In the genomic region with DNA sequence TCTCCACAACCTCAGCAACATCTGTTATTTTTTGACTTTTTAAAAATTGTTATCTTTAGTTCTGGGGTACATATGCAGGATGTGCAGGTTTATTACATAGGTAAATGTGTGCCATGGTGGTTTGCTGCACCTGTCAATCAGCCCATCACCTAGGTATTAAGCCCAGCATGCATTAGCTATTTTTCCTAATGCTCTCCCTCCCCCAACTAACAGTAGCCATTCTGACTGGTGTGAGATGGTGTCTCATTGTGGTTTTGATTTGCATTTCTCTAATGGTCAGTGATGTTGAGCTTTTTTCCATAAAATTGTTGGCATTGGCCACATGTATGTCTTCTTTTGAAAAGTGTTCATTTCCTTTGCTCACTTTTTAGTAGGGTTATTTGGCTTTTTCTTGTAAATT, we compare ENCODE assay signal across 2 cellular contexts. TPM values are rescaled to one million over a fixed set of nuclear protein-coding genes. Genes with fewer than 3 reads are reported as not detected.
"Had no signal": no experiment of that assay in that cellular context is flagged by ENCODE, and none has a peak within 500 bp of the region (broad histone marks: within the 10 kb centered on the region; RNA-seq: fewer than 3 reads in every experiment).

No MANE protein-coding gene starts in this region.

RNA-seq across cellular contexts. Expression of a gene that starts 29.2 kb away (rescaled TPM):
- total RNA-seq: M059J, MCF 10A had no signal
